Comparison of ENCODE assay signal across 15 cellular contexts in genomic region chr9:109986423-109987055, GRCh38.
A peak's percentile ranks its signal among the peaks of the same experiment; 100 is the strongest.
DNase-seq lines count a peak whose midpoint lies in the region; ATAC-seq and TF ChIP-seq lines count a peak whose summit lies in the region.
"Had no signal": no experiment of that assay in that cellular context is flagged by ENCODE, and none has a peak within 500 bp of the region (broad histone marks: within the 10 kb centered on the region; RNA-seq: fewer than 3 reads in every experiment).

No MANE protein-coding gene starts in this region.

- H2AFZ ChIP-seq in OCI-LY1 (ENCODE audit: low read length) = peak overlapping the region; percentile 15; the same call in 1 of the 2 replicates

- no peak overlapping the region for H3K27ac ChIP-seq in OCI-LY1 (ENCODE audit: low read depth, low read length, poor library complexity, severe bottlenecking)
- H3K27ac ChIP-seq: esophagus squamous epithelium, vagina had no signal

- H4K20me1 ChIP-seq in OCI-LY1 (ENCODE audit: insufficient read depth, low read length) = no peaks in the 10 kb centered on the region

- H3K36me3 ChIP-seq in OCI-LY1 (ENCODE audit: insufficient read depth, low read length) = no peaks in the 10 kb centered on the region
- H3K36me3 ChIP-seq: esophagus squamous epithelium, vagina had no signal

- H3K4me1 ChIP-seq in OCI-LY1 (ENCODE audit: insufficient read depth, low read length, severe bottlenecking) = no peaks in the 10 kb centered on the region
- H3K4me1 ChIP-seq: esophagus squamous epithelium, vagina had no signal

- no peaks in the 10 kb centered on the region for H3F3A ChIP-seq in OCI-LY1 (ENCODE audit: insufficient read depth, low read length)

- no peak for ATAC-seq in stimulated activated naive CD8-positive, alpha-beta T cell treated with anti-CD3 and anti-CD28 coated beads, Interleukin-15, Interleukin-2, amounts not matched to agents 100 U/mL and 50 U/mL, for 24 hours
- ATAC-seq: CD8-positive, alpha-beta T cell; K562; naive thymus-derived CD4-positive, alpha-beta T cell had no signal

- H3K79me2 ChIP-seq in OCI-LY1 (ENCODE audit: insufficient read depth, low read length) = no peaks in the 10 kb centered on the region

- no peak overlapping the region for H3K9ac ChIP-seq in OCI-LY1 (ENCODE audit: low read length)

- no peaks in the 10 kb centered on the region for H3K9me2 ChIP-seq in OCI-LY1 (ENCODE audit: low read depth, low read length)

- peak; percentile 82 for DNase-seq in AG08395 (ENCODE audit: low spot score)
- DNase-seq in dermis microvascular lymphatic vessel endothelial cell (ENCODE audit: low read depth in 2 of 2) = peak; percentile 32 to 92
- peak; percentile 41 for DNase-seq in myocyte (ENCODE audit: low read depth)
- DNase-seq in GM20000 (ENCODE audit: low spot score) = no peak
- DNase-seq in stimulated activated naive CD8-positive, alpha-beta T cell treated with anti-CD3 and anti-CD28 coated beads, Interleukin-15, Interleukin-2, amounts not matched to agents 100 U/mL and 50 U/mL, for 24 hours = no peak
- DNase-seq in stimulated activated naive CD4-positive, alpha-beta T cell treated with Interleukin-2 at 50 U/mL for 16 hours (lab: John Stamatoyannopoulos, UW) = no peak
- DNase-seq in NCI-H524 (lab: John Stamatoyannopoulos, UW) = no peak
- DNase-seq: activated CD4-positive, alpha-beta T cell treated with anti-CD3 and anti-CD28 coated beads, Interleukin-2, amount 50 U/mL, for 48 hours; CD8-positive, alpha-beta T cell; esophagus squamous epithelium; naive thymus-derived CD4-positive, alpha-beta T cell; SHP77 had no signal

- no peak for TF ChIP-seq CTCF in OCI-LY1 (IDR thresholded peaks at IDR 0.05; ENCODE audit: low read length)
- no peak for TF ChIP-seq CTCF in GM20000 (IDR thresholded peaks at IDR 0.05; ENCODE audit: extremely low read depth, missing control alignments)

- no peak overlapping the region for H3K4me3 ChIP-seq in OCI-LY1 (ENCODE audit: low read depth, low read length, poor library complexity, severe bottlenecking)
- H3K4me3 ChIP-seq: esophagus squamous epithelium, K562, vagina had no signal

- no peak overlapping the region for H3K4me2 ChIP-seq in OCI-LY1 (ENCODE audit: low read length)

- no peaks in the 10 kb centered on the region for H3K27me3 ChIP-seq in OCI-LY1 (ENCODE audit: insufficient read depth, low read length)
- H3K27me3 ChIP-seq: esophagus squamous epithelium, vagina had no signal

- peaks cover 14% of the 10 kb centered on the region; the same call in 1 of the 2 replicates for H3K9me3 ChIP-seq in OCI-LY1 (ENCODE audit: low read length)
- H3K9me3 ChIP-seq: esophagus squamous epithelium, vagina had no signal

Comparison
In these comparisons a context has a peak if more than half of its experiments do, and no peak if none do; other contexts are left out.
1. DNase-seq: peak in AG08395 (single experiment), dermis microvascular lymphatic vessel endothelial cell (2 of 2) and myocyte (single experiment); none in GM20000 (single experiment), stimulated activated naive CD8-positive, alpha-beta T cell treated with anti-CD3 and anti-CD28 coated beads, Interleukin-15, Interleukin-2, amounts not matched to agents 100 U/mL and 50 U/mL, for 24 hours (single experiment), stimulated activated naive CD4-positive, alpha-beta T cell treated with Interleukin-2 at 50 U/mL for 16 hours (single experiment) and NCI-H524 (0 of 2).